ENCODE assay signal across 24 cellular contexts in genomic region chr7:17460665-17461064, GRCh38.
"Had no signal": no experiment of that assay in that cellular context is flagged by ENCODE, and none has a peak within 500 bp of the region (broad histone marks: within the 10 kb centered on the region; RNA-seq: fewer than 3 reads in every experiment).

No MANE protein-coding gene starts in this region.

- H3K4me3 Mint-ChIP-seq: dendritic cell treated with granulocyte-macrophage colony-stimulating factor and Interleukin-4, amounts not matched to agents 40 ng/mL and 50 ng/mL, for 4 days; effector memory CD8-positive, alpha-beta T cell; endodermal cell; mesothelial cell of epicardium; naive B cell; naive thymus-derived CD8-positive, alpha-beta T cell had no signal

- ATAC-seq: effector memory CD8-positive, alpha-beta T cell; esophagus mucosa; gastroesophageal sphincter; heart left ventricle; left cardiac atrium; left lung; left ventricle myocardium superior; lower lobe of right lung; mucosa of descending colon; naive thymus-derived CD8-positive, alpha-beta T cell had no signal

- H3K4me1 Mint-ChIP-seq: endodermal cell had no signal

- H3K4me1 ChIP-seq: colonic mucosa, gastroesophageal sphincter, heart left ventricle, left lung, lower lobe of right lung had no signal

- H3K4me2 ChIP-seq: hepatocyte had no signal

- H3K4me3 ChIP-seq: colonic mucosa, esophagus squamous epithelium, gastroesophageal sphincter, heart left ventricle, hepatocyte, left lung, lower lobe of right lung, mucosa of descending colon had no signal

- H3K27ac ChIP-seq: colonic mucosa, epithelial cell of prostate, esophagus squamous epithelium, gastroesophageal sphincter, heart left ventricle, hepatocyte, left lung, lower lobe of right lung had no signal

- DNase-seq: colonic mucosa; cortex of kidney; effector CD8-positive, alpha-beta T cell; effector memory CD8-positive, alpha-beta T cell; endodermal cell; erythroblast; esophagus squamous epithelium; foreskin fibroblast; heart left ventricle; hypothalamus; left cardiac atrium; left lung; left ventricle myocardium superior; lower lobe of right lung; mesenchymal stem cell; mucosa of descending colon; naive B cell; naive thymus-derived CD8-positive, alpha-beta T cell had no signal

- H3K79me2 ChIP-seq: hepatocyte had no signal

- H3K27me3 Mint-ChIP-seq: dendritic cell treated with granulocyte-macrophage colony-stimulating factor and Interleukin-4, amounts not matched to agents 40 ng/mL and 50 ng/mL, for 4 days; effector memory CD8-positive, alpha-beta T cell; naive B cell; naive thymus-derived CD8-positive, alpha-beta T cell had no signal

- H3K27me3 ChIP-seq: colonic mucosa, esophagus squamous epithelium, gastroesophageal sphincter, heart left ventricle, hepatocyte, left lung had no signal

- H3K27ac Mint-ChIP-seq: dendritic cell treated with granulocyte-macrophage colony-stimulating factor and Interleukin-4, amounts not matched to agents 40 ng/mL and 50 ng/mL, for 4 days; effector memory CD8-positive, alpha-beta T cell; endodermal cell; mesothelial cell of epicardium; naive B cell; naive thymus-derived CD8-positive, alpha-beta T cell had no signal

- H3K36me3 ChIP-seq: colonic mucosa, esophagus squamous epithelium, gastroesophageal sphincter, heart left ventricle, left lung, lower lobe of right lung had no signal

- H2AFZ ChIP-seq: hepatocyte had no signal

- H3K9me3 ChIP-seq: colonic mucosa, esophagus squamous epithelium, left lung, lower lobe of right lung, mucosa of descending colon had no signal
